ENCODE assay signal across 8 cellular contexts in genomic region chr3:108264534-108265298, GRCh38.
DNase-seq lines count a peak whose midpoint lies in the region; ATAC-seq and FAIRE-seq lines count a peak whose summit lies in the region.
"Not testable (repeated sequence)": the region's sequence is repeated elsewhere in the genome, so short reads cannot be mapped to it uniquely, and the experiment has no call there.

No MANE protein-coding gene starts in this region.

- FAIRE-seq in GM19239 (lab: Jason Lieb, UNC) = peak; percentile 84

- peaks cover 22% of the 10 kb centered on the region for H3K9me3 Mint-ChIP-seq in activated naive CD8-positive, alpha-beta T cell treated with anti-CD3 and anti-CD28 coated beads, Interleukin-2, amount 50 U/mL, for 24 hours

- not testable (repeated sequence) for DNase-seq in GM19239 (ENCODE audit: insufficient read length, low spot score); activated naive CD8-positive, alpha-beta T cell treated with anti-CD3 and anti-CD28 coated beads, Interleukin-2, amount 50 U/mL, for 24 hours; stimulated activated naive CD8-positive, alpha-beta T cell treated with anti-CD3 and anti-CD28 coated beads, Interleukin-15, Interleukin-2, amounts not matched to agents 100 U/mL and 50 U/mL, for 24 hours

- H3K36me3 Mint-ChIP-seq in activated naive CD8-positive, alpha-beta T cell treated with anti-CD3 and anti-CD28 coated beads, Interleukin-2, amount 50 U/mL, for 24 hours (ENCODE audit: low read depth) = not testable (repeated sequence)

- not testable (repeated sequence) for H3K27me3 Mint-ChIP-seq in activated naive CD8-positive, alpha-beta T cell treated with anti-CD3 and anti-CD28 coated beads, Interleukin-2, amount 50 U/mL, for 24 hours

- not testable (repeated sequence) for H3K27ac Mint-ChIP-seq in activated naive CD8-positive, alpha-beta T cell treated with anti-CD3 and anti-CD28 coated beads, Interleukin-2, amount 50 U/mL, for 24 hours

- peaks cover 11% of the 10 kb centered on the region for H3K4me1 Mint-ChIP-seq in activated naive CD8-positive, alpha-beta T cell treated with anti-CD3 and anti-CD28 coated beads, Interleukin-2, amount 50 U/mL, for 24 hours

- peak; percentile 97 for ATAC-seq in GM18498 (IDR thresholded peaks at IDR 0.05; ENCODE audit: unreplicated experiment)
- peak; percentile 81 for ATAC-seq in GM21529 (IDR thresholded peaks at IDR 0.05; ENCODE audit: unreplicated experiment)
- ATAC-seq in HG02852 (IDR thresholded peaks at IDR 0.05; ENCODE audit: unreplicated experiment) = peak; percentile 79
- peak; percentile 75 for ATAC-seq in HG03175 (IDR thresholded peaks at IDR 0.05; ENCODE audit: unreplicated experiment)
- peak; percentile 9 to 45 for ATAC-seq in activated CD4-positive, CD25-positive, alpha-beta regulatory T cell treated with anti-CD3 and anti-CD28 coated beads, Interleukin-2, amount 50 U/mL, for 24 hours
- ATAC-seq in activated naive CD8-positive, alpha-beta T cell treated with anti-CD3 and anti-CD28 coated beads, Interleukin-2, amount 50 U/mL, for 24 hours = peak; percentile 65
- peak; percentile 43 for ATAC-seq in stimulated activated naive CD8-positive, alpha-beta T cell treated with anti-CD3 and anti-CD28 coated beads, Interleukin-15, Interleukin-2, amounts not matched to agents 100 U/mL and 50 U/mL, for 24 hours

- H3K4me3 Mint-ChIP-seq in activated naive CD8-positive, alpha-beta T cell treated with anti-CD3 and anti-CD28 coated beads, Interleukin-2, amount 50 U/mL, for 24 hours = not testable (repeated sequence)

Comparison
In these comparisons a context has a peak if more than half of its experiments do, and no peak if none do; other contexts are left out.
1. ATAC-seq: peak in every context shown above with its lines; median percentile 97 in GM18498; 81 in GM21529; 79 in HG02852; 75 in HG03175; 65 in activated naive CD8-positive, alpha-beta T cell treated with anti-CD3 and anti-CD28 coated beads, Interleukin-2, amount 50 U/mL, for 24 hours; 43 in stimulated activated naive CD8-positive, alpha-beta T cell treated with anti-CD3 and anti-CD28 coated beads, Interleukin-15, Interleukin-2, amounts not matched to agents 100 U/mL and 50 U/mL, for 24 hours; 27 in activated CD4-positive, CD25-positive, alpha-beta regulatory T cell treated with anti-CD3 and anti-CD28 coated beads, Interleukin-2, amount 50 U/mL, for 24 hours.